ENCODE assay signal across 14 cellular contexts in genomic region chr5:143717400-143717799, GRCh38.
DNase-seq lines count a peak whose midpoint lies in the region; ATAC-seq and TF ChIP-seq lines count a peak whose summit lies in the region.
"Had no signal": no experiment of that assay in that cellular context is flagged by ENCODE, and none has a peak within 500 bp of the region (broad histone marks: within the 10 kb centered on the region; RNA-seq: fewer than 3 reads in every experiment).

No MANE protein-coding gene starts in this region.

- no peak for ATAC-seq in activated CD4-positive, CD25-positive, alpha-beta regulatory T cell treated with anti-CD3 and anti-CD28 coated beads, Interleukin-2, amount 50 U/mL, for 24 hours
- ATAC-seq: left lung had no signal

- no peak overlapping the region for H3K4me3 Mint-ChIP-seq in chondrocyte (ENCODE audit: unreplicated experiment)
- H3K4me3 Mint-ChIP-seq: B cell; T-helper 2 cell treated with Interferon-gamma antibody and Interleukin-4, amounts not matched to agents 5 μg/mL and 100 μg/mL, for 36 hours had no signal

- no peaks in the 10 kb centered on the region for H3K27me3 Mint-ChIP-seq in chondrocyte (ENCODE audit: low read depth)
- H3K27me3 Mint-ChIP-seq: B cell had no signal

- peaks cover 26% of the 10 kb centered on the region for H3K4me1 Mint-ChIP-seq in chondrocyte (ENCODE audit: low read depth)

- DNase-seq in AG08395 (ENCODE audit: low spot score) (peak; percentile 74), HT1080 (ENCODE audit: low read depth) (peak; percentile 69), chondrocyte (ENCODE audit: low spot score) (no peak), kidney glomerular epithelial cell (lab: John Stamatoyannopoulos, UW) (peak; percentile 42), NCI-H2196 (lab: John Stamatoyannopoulos, UW; ENCODE audit: unreplicated experiment) (no peak), DMS 273 treated with DMSO at 0.1 percent for 48 hours (lab: John Stamatoyannopoulos, UW) (no peak), iPS-NIHi11 (ENCODE audit: low spot score) (no peak)
- DNase-seq: activated CD4-positive, alpha-beta T cell treated with anti-CD3 and anti-CD28 coated beads, Interleukin-2, amount 50 U/mL, for 48 hours; activated gamma-delta T cell treated with Interleukin-2 at 50 U/mL for 16 hours; left lung; uterus had no signal

- no peaks in the 10 kb centered on the region for H3K36me3 Mint-ChIP-seq in chondrocyte (ENCODE audit: low read depth)

- H3K9me3 Mint-ChIP-seq in chondrocyte (ENCODE audit: low read depth): no peaks in the 10 kb centered on the region

- peak overlapping the region; percentile 56 for H3K27ac Mint-ChIP-seq in chondrocyte (ENCODE audit: unreplicated experiment)
- H3K27ac Mint-ChIP-seq: B cell; T-helper 2 cell treated with Interferon-gamma antibody and Interleukin-4, amounts not matched to agents 5 μg/mL and 100 μg/mL, for 36 hours had no signal

- TF ChIP-seq CTCF in chondrocyte (IDR thresholded peaks at IDR 0.05): peak; percentile 72

Comparison
In these comparisons a context has a peak if more than half of its experiments do, and no peak if none do; other contexts are left out.
1. DNase-seq: peak in AG08395 (single experiment), HT1080 (single experiment) and kidney glomerular epithelial cell (single experiment); none in chondrocyte (single experiment), NCI-H2196 (single experiment), DMS 273 treated with DMSO at 0.1 percent for 48 hours (single experiment) and iPS-NIHi11 (single experiment).